Comparison of ENCODE assay signal across 20 cellular contexts in genomic region chr17:79940381-79941087, GRCh38.
DNase-seq lines count a peak whose midpoint lies in the region; TF ChIP-seq lines count a peak whose summit lies in the region.
"Had no signal": no experiment of that assay in that cellular context is flagged by ENCODE, and none has a peak within 500 bp of the region (broad histone marks: within the 10 kb centered on the region; RNA-seq: fewer than 3 reads in every experiment).

No MANE protein-coding gene starts in this region.

- peaks cover 15% of the 10 kb centered on the region for H3K4me1 ChIP-seq in BE2C
- H3K4me1 ChIP-seq in HEK293 (ENCODE audit: control insufficient read depth, insufficient read depth, low read length), result no peaks in the 10 kb centered on the region; the same call in 1 of the 2 replicates
- H3K4me1 ChIP-seq in ovary (ENCODE audit: insufficient read depth), result peaks cover 19% of the 10 kb centered on the region

- H3K4me3 ChIP-seq in BE2C (ENCODE audit: low read depth, low read length) (no peak overlapping the region), HEK293 (ENCODE audit: low read depth, low read length) (no peak overlapping the region), ovary (no peak overlapping the region)
- H3K4me3 ChIP-seq: GM12878, GM23248, SJCRH30 had no signal

- H3K9me3 ChIP-seq in BE2C (no peaks in the 10 kb centered on the region), HEK293 (ENCODE audit: control insufficient read depth, insufficient read depth, low read depth, low read length) (no peaks in the 10 kb centered on the region), ovary (no peaks in the 10 kb centered on the region)
- H3K9me3 ChIP-seq: SJCRH30 had no signal

- intact Hi-C loops in ovary (cut with DNase I), result loop anchor here in 1 of 4 donors (5.0 kb wide), 1 partner anchor 47 kb away; no protein-coding TSS in a partner anchor

- DNase-seq in BE2C, result peak; percentile 9
- DNase-seq in epidermal melanocyte (ENCODE audit: insufficient read length, low spot score), result peak; percentile 9
- DNase-seq in ovary, result peak in 4 of 5 donors; percentile 18 to 41 (median 27)
- DNase-seq in SK-N-DZ (ENCODE audit: low spot score), result no peak
- DNase-seq in OCI-M2 (lab: John Stamatoyannopoulos, UW; ENCODE audit: unreplicated experiment), result no peak
- DNase-seq in UCSD-AML1 (lab: John Stamatoyannopoulos, UW; ENCODE audit: unreplicated experiment), result no peak
- no peak for DNase-seq in GM20000 (ENCODE audit: low spot score)
- DNase-seq: activated CD4-positive, alpha-beta T cell treated with anti-CD3 and anti-CD28 coated beads, Interleukin-2, amount 10 ng/mL, durations not matched to agents 7 days and 5 days; activated CD8-positive, alpha-beta memory T cell treated with anti-CD3 and anti-CD28 coated beads, Interleukin-2, amount 50 U/mL, for 4 hours; DMS79; GM23248; head of caudate nucleus; NCI-H1092 treated with DMSO at 0.1 percent for 48 hours; NCI-H2081 treated with DMSO at 0.1 percent for 48 hours; NCI-H446; SJCRH30; stimulated activated CD4-positive, alpha-beta T cell treated with anti-CD3 and anti-CD28 coated beads, Interleukin-4, amount 100 ng/mL, for 24 hours; stimulated activated naive CD4-positive, alpha-beta T cell treated with Interleukin-2 at 50 U/mL for 16 hours had no signal

- H3K36me3 ChIP-seq in BE2C (peaks cover 4% of the 10 kb centered on the region), HEK293 (ENCODE audit: control insufficient read depth in 2 of 2, insufficient read depth in 1 of 2, low read length in 2 of 2) (peaks cover 0 to 54% of the 10 kb centered on the region in 2 experiments; a peak in 1 of 3 replicates), ovary (no peaks in the 10 kb centered on the region)

- CTCF ChIA-PET in HEK293 (lab: Yijun Ruan, JAX), result interaction anchor here (1.3 kb wide), 1 partner anchor 68 kb away, joined by 4 read pairs; no protein-coding TSS in a partner anchor

- H3K27me3 ChIP-seq in BE2C (no peaks in the 10 kb centered on the region), ovary (no peaks in the 10 kb centered on the region)
- H3K27me3 ChIP-seq: SJCRH30 had no signal

- H3K27ac ChIP-seq in HEK293 (ENCODE audit: extremely low read depth, low read depth, low read length), result no peak overlapping the region
- no peak overlapping the region for H3K27ac ChIP-seq in ovary
- H3K27ac ChIP-seq: GM23248, SJCRH30 had no signal

- TF ChIP-seq EP300 in ovary (IDR thresholded peaks at IDR 0.05), result no peak

- TF ChIP-seq POLR2A in ovary (IDR thresholded peaks at IDR 0.05), result no peak

- no peak for TF ChIP-seq CTCF in BE2C (IDR thresholded peaks at IDR 0.05; ENCODE audit: low read depth, low read length)
- TF ChIP-seq CTCF in HEK293 (tag by site-specific recombination; IDR thresholded peaks at IDR 0.05), result no peak
- TF ChIP-seq CTCF in ovary (IDR thresholded peaks at IDR 0.05), result no peak
- TF ChIP-seq CTCF in GM20000 (IDR thresholded peaks at IDR 0.05; ENCODE audit: extremely low read depth, missing control alignments), result no peak

- 92 to 96% (median 93%) methylated on average over 34 of the region's 34 CpGs for WGBS in ovary, 3 donors

- POLR2A ChIA-PET in HEK293 (lab: Yijun Ruan, JAX), result no interaction called here

TF ChIP-seq in HEK293, 187 proteins besides CTCF, POLR2A, EP300 and RAD21:
- TF ChIP-seq ZNF513 (tag by site-specific recombination; IDR thresholded peaks at IDR 0.05), result no peak
- no peak for TF ChIP-seq KLF8 (tag by site-specific recombination; IDR thresholded peaks at IDR 0.05)
- no peak for TF ChIP-seq ZNF362 (tag by site-specific recombination; IDR thresholded peaks at IDR 0.05)
- no peak for TF ChIP-seq ZNF561 (tag by site-specific recombination; IDR thresholded peaks at IDR 0.05; ENCODE audit: borderline replicate concordance)
- TF ChIP-seq ZNF449 (tag by site-specific recombination; IDR thresholded peaks at IDR 0.05), result peak; percentile 78

Comparison
In these comparisons a context has a peak if more than half of its experiments do, and no peak if none do; other contexts are left out.
1. DNase-seq: peak in BE2C (single experiment), epidermal melanocyte (single experiment) and ovary (4 of 5); none in SK-N-DZ (single experiment), OCI-M2 (single experiment), UCSD-AML1 (single experiment) and GM20000 (single experiment).